In the genomic region with DNA sequence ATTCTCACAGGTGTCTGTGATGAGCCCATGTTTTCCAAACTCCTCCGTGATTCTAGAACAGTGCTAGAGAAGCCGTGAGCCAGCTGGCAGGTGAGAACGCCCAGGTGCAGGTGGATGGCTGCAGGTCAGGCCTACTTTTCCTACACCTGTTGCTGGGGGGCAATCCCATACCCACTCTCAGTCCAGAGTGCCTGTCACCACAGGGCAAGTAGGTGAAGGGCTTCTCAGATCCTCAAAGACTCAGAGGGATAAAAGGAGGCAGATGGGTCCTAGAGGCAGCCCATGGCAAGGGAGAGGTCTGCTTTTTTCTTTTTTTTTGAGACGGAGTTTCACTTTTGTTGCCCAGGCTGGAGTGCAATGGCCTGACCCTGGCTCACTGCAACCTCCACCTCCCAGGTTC, we compare ENCODE assay signal across 11 cellular contexts. TPM values are rescaled to one million over a fixed set of nuclear protein-coding genes. Genes with fewer than 3 reads are reported as not detected.
A peak's percentile ranks its signal among the peaks of the same experiment; 100 is the strongest.
DNase-seq lines count a peak whose midpoint lies in the region; ATAC-seq and TF ChIP-seq lines count a peak whose summit lies in the region.
"Had no signal": no experiment of that assay in that cellular context is flagged by ENCODE, and none has a peak within 500 bp of the region (broad histone marks: within the 10 kb centered on the region; RNA-seq: fewer than 3 reads in every experiment).

No MANE protein-coding gene starts in this region.

- H3K4me2 ChIP-seq in SK-N-SH: peak overlapping the region; percentile 80

- H3K9ac ChIP-seq in SK-N-SH: no peak overlapping the region

- peaks cover 4% of the 10 kb centered on the region for H3K4me1 Mint-ChIP-seq in T-helper 17 cell

- no peak overlapping the region for H2AFZ ChIP-seq in SK-N-SH (ENCODE audit: low read depth)

- no peaks in the 10 kb centered on the region for H3F3A ChIP-seq in SK-N-SH (replicated peaks; ENCODE audit: insufficient read depth)

- H3K27ac Mint-ChIP-seq in T-helper 17 cell: no peak overlapping the region
- H3K27ac Mint-ChIP-seq: naive B cell had no signal

- H3K36me3 Mint-ChIP-seq in T-helper 17 cell (ENCODE audit: low read depth): no peaks in the 10 kb centered on the region
- H3K36me3 Mint-ChIP-seq: naive B cell had no signal

- H3K27me3 ChIP-seq in SK-N-SH (ENCODE audit: insufficient read depth): no peaks in the 10 kb centered on the region

- ATAC-seq in SK-N-SH treated with all-trans-retinoic acid at 6 μM for 48 hours: no peak
- ATAC-seq in T-helper 17 cell: no peak
- ATAC-seq in HG02840 (IDR thresholded peaks at IDR 0.05; ENCODE audit: low FRiP score, unreplicated experiment): no peak
- ATAC-seq in GM19455 (IDR thresholded peaks at IDR 0.05; ENCODE audit: unreplicated experiment): no peak

- TF ChIP-seq RAD21 in SK-N-SH (IDR thresholded peaks at IDR 0.05; ENCODE audit: low read length): no peak

- no peaks in the 10 kb centered on the region for H3K9me2 ChIP-seq in SK-N-SH

- peaks cover 0 to 32% of the 10 kb centered on the region in 2 experiments; a peak in 1 of 4 replicates for H3K4me1 ChIP-seq in SK-N-SH (ENCODE audit: control insufficient read depth in 1 of 2, insufficient read depth in 2 of 2, low read depth in 1 of 2, low read length in 1 of 2)

- no peak overlapping the region; a peak in 1 of 4 replicates for H3K27ac ChIP-seq in SK-N-SH (ENCODE audit: low read depth in 2 of 2, low read length in 1 of 2)

- DNase-seq in SK-N-SH (no peak), T-helper 17 cell (no peak), fibroblast of pulmonary artery (ENCODE audit: low read depth) (no peak), skeletal muscle cell (ENCODE audit: low read depth) (no peak), HK-2 (ENCODE audit: unreplicated experiment) (no peak)
- DNase-seq: naive B cell, NCI-H1105, stomach had no signal

- H3K79me2 ChIP-seq in SK-N-SH (ENCODE audit: insufficient read depth): peaks cover 42% of the 10 kb centered on the region

- no peaks in the 10 kb centered on the region for H3K9me3 ChIP-seq in SK-N-SH
- no peaks in the 10 kb centered on the region for H3K9me3 ChIP-seq in T-helper 17 cell (ENCODE audit: control insufficient read depth, low read length, poor library complexity, severe bottlenecking)
- H3K9me3 ChIP-seq: stomach had no signal

- POLR2A ChIA-PET in SK-N-SH (lab: Yijun Ruan, JAX): interaction anchor here (0.7 kb wide), 1 partner anchor 34 kb away, joined by 6 read pairs; no protein-coding TSS in a partner anchor

- H3K27me3 Mint-ChIP-seq in T-helper 17 cell: peaks cover 19% of the 10 kb centered on the region

- H4K20me1 ChIP-seq in SK-N-SH (ENCODE audit: insufficient read depth): peaks cover 23% of the 10 kb centered on the region

- TF ChIP-seq EP300 in SK-N-SH (IDR thresholded peaks at IDR 0.05; ENCODE audit: borderline replicate concordance in 1 of 2, low read depth in 1 of 2, low read length in 1 of 2): no peak

- peaks cover 0 to 7% of the 10 kb centered on the region in 2 experiments for H3K36me3 ChIP-seq in SK-N-SH (replicated peaks in 1 of 2; ENCODE audit: control insufficient read depth in 1 of 2, insufficient read depth in 2 of 2, low read length in 1 of 2)
- H3K36me3 ChIP-seq: stomach had no signal

- peak overlapping the region in 1 of 2 experiments; percentile 75; a peak in 1 of 4 replicates for H3K4me3 ChIP-seq in SK-N-SH (ENCODE audit: low read depth in 2 of 2, low read length in 1 of 2)
- H3K4me3 ChIP-seq in fibroblast of pulmonary artery (replicated peaks; ENCODE audit: low read depth, low read length): peak overlapping the region; percentile 93
- peak overlapping the region; percentile 62 for H3K4me3 ChIP-seq in skeletal muscle cell (ENCODE audit: low read depth, low read length)

- 89% methylated on average over 4 of the region's 4 CpGs for WGBS in SK-N-SH (ENCODE audit: low lambda C conversion rate)

- CTCF ChIA-PET in SK-N-SH (lab: Yijun Ruan, JAX): interaction anchor here (1.2 to 5.5 kb wide), 3 partner anchors 12 to 73 kb away, joined by 4 to 27 read pairs (median 5); no protein-coding TSS in a partner anchor

- TF ChIP-seq CTCF in SK-N-SH (IDR thresholded peaks at IDR 0.05) (no peak), fibroblast of pulmonary artery (IDR thresholded peaks at IDR 0.05; ENCODE audit: low read length, missing control alignments) (no peak)

- peak overlapping the region; percentile 66 for H3K4me3 Mint-ChIP-seq in T-helper 17 cell

TF ChIP-seq in SK-N-SH, 30 proteins besides CTCF, POLR2A, EP300 and RAD21 (continues in another document):
- TF ChIP-seq, protein P1, sequence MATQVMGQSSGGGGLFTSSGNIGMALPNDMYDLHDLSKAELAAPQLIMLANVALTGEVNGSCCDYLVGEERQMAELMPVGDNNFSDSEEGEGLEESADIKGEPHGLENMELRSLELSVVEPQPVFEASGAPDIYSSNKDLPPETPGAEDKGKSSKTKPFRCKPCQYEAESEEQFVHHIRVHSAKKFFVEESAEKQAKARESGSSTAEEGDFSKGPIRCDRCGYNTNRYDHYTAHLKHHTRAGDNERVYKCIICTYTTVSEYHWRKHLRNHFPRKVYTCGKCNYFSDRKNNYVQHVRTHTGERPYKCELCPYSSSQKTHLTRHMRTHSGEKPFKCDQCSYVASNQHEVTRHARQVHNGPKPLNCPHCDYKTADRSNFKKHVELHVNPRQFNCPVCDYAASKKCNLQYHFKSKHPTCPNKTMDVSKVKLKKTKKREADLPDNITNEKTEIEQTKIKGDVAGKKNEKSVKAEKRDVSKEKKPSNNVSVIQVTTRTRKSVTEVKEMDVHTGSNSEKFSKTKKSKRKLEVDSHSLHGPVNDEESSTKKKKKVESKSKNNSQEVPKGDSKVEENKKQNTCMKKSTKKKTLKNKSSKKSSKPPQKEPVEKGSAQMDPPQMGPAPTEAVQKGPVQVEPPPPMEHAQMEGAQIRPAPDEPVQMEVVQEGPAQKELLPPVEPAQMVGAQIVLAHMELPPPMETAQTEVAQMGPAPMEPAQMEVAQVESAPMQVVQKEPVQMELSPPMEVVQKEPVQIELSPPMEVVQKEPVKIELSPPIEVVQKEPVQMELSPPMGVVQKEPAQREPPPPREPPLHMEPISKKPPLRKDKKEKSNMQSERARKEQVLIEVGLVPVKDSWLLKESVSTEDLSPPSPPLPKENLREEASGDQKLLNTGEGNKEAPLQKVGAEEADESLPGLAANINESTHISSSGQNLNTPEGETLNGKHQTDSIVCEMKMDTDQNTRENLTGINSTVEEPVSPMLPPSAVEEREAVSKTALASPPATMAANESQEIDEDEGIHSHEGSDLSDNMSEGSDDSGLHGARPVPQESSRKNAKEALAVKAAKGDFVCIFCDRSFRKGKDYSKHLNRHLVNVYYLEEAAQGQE (IDR thresholded peaks at IDR 0.05; ENCODE audit: low read depth, low read length): no peak
- TF ChIP-seq SMC3 (IDR thresholded peaks at IDR 0.05; ENCODE audit: low read depth, low read length) (no peak), RCOR1 (IDR thresholded peaks at IDR 0.05; ENCODE audit: low read length) (no peak), POLR2AphosphoS5 (IDR thresholded peaks at IDR 0.05; ENCODE audit: low read depth, low read length) (no peak), MEF2A (IDR thresholded peaks at IDR 0.05; ENCODE audit: borderline replicate concordance, low read depth) (no peak)

TF ChIP-seq in SK-N-SH treated with all-trans-retinoic acid at 6 μM for 48 hours, 23 proteins besides CTCF, POLR2A, EP300 and RAD21:
- TF ChIP-seq, protein P2, sequence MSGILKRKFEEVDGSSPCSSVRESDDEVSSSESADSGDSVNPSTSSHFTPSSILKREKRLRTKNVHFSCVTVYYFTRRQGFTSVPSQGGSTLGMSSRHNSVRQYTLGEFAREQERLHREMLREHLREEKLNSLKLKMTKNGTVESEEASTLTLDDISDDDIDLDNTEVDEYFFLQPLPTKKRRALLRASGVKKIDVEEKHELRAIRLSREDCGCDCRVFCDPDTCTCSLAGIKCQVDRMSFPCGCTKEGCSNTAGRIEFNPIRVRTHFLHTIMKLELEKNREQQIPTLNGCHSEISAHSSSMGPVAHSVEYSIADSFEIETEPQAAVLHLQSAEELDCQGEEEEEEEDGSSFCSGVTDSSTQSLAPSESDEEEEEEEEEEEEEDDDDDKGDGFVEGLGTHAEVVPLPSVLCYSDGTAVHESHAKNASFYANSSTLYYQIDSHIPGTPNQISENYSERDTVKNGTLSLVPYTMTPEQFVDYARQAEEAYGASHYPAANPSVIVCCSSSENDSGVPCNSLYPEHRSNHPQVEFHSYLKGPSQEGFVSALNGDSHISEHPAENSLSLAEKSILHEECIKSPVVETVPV (CRISPR knock-in tag; IDR thresholded peaks at IDR 0.05): no peak
- TF ChIP-seq ARNTL (CRISPR knock-in tag; IDR thresholded peaks at IDR 0.05; ENCODE audit: borderline replicate concordance, low read depth) (no peak), ZNF70 (CRISPR knock-in tag; IDR thresholded peaks at IDR 0.05) (no peak)

RNA-seq across cellular contexts. Expression of a gene that starts 50.7 kb away (rescaled TPM):
- 16.2 and 19.1 TPM in 2 replicates for polyA plus RNA-seq in SK-N-SH (2012; rRNA removed)
- 10.0 and 13.9 TPM in 2 replicates for polyA plus RNA-seq in SK-N-SH (2012; cell fraction: cytosol; rRNA removed)
- polyA plus RNA-seq in SK-N-SH (2012; cell fraction: nucleus; rRNA removed): 23.2 and 26.0 TPM in 2 replicates
- total RNA-seq in T-helper 17 cell: 10 to 100 TPM; 16.1 to 19.2 TPM

RNA-seq across cellular contexts. Expression of a gene that starts 55.0 kb away (rescaled TPM):
- 1.8 and 2.1 TPM in 2 replicates for polyA plus RNA-seq in SK-N-SH (2012; rRNA removed)
- polyA plus RNA-seq in SK-N-SH (2012; cell fraction: cytosol; rRNA removed): 1.1 and 1.4 TPM in 2 replicates
- polyA plus RNA-seq in SK-N-SH (2012; cell fraction: nucleus; rRNA removed): 4.3 and 5.7 TPM in 2 replicates
- 1 to 10 TPM; 4.4 to 5.6 TPM for total RNA-seq in T-helper 17 cell
